Comparison of ENCODE assay signal across 8 cellular contexts in the genomic region with DNA sequence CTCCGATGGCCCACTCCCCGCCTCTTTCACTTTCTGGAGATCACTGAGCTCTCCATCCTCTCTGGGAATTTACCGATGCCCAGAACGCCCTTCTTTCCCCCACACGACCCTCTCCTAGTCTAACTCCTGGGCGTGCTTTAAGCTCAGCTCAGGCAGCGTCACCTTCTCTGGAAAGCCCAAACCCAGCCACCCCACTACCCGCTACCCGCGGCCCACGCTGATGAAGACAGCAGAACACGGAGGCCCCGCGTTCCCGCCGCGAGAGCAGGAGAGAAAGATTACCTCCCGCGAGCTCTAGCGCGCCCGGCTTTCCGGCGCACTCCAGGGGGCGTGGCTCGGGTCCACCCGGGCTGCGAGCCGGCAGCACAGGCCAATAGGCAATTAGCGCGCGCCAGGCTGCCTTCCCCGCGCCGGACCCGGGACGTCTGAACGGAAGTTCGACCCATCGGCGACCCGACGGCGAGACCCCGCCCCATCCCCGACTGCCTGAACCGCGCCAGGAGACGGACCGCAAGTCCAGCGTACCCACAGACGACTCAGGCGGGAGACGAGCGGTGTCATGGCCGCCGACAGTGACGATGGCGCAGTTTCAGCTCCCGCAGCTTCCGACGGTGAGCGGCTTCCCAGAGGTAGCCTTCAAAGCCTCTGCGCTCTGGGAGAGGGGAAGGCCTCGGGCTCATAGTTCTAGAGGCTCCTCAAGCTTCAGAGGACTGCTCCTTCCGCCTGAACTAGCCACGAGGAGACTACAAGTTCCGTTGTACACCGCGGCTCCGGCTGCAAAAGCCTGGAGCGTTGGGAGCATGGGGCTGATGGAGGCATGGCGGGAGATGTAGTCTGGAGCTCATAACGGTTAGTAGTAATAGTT. TPM values are rescaled to one million over a fixed set of nuclear protein-coding genes. Genes with fewer than 3 reads are reported as not detected.
DNase-seq lines count a peak whose midpoint lies in the region; ATAC-seq and TF ChIP-seq lines count a peak whose summit lies in the region.

TSS of gene MUTYH (minus strand) at position 747 of the 865 bp plus-strand sequence. CDS start 5,935 bp downstream, outside the sequence.
TSS of gene TOE1 (plus strand) at position 477 of the 865 bp plus-strand sequence. CDS start at position 560, 83 bp downstream.

- H3K9me2 ChIP-seq in PC-3 (replicated peaks; ENCODE audit: low read length) = no peaks in the 10 kb centered on the region

- no peaks in the 10 kb centered on the region for H3K27me3 ChIP-seq in PC-3 (ENCODE audit: low read length)
- H3K27me3 ChIP-seq in mononuclear cell (ENCODE audit: insufficient read depth, low read length) = no peaks in the 10 kb centered on the region

- H3K9me3 ChIP-seq in PC-3 (ENCODE audit: low read length) (no peaks in the 10 kb centered on the region), mononuclear cell (ENCODE audit: low read depth, low read length) (no peaks in the 10 kb centered on the region)

- H3K4me3 ChIP-seq in Jurkat, Clone E6-1 (ENCODE audit: low read length) = peak within 1 kb of the TSS; percentile 96
- H3K4me3 ChIP-seq in PC-3 (ENCODE audit: low read length) (peak within 1 kb of the TSS; percentile 83), mononuclear cell (ENCODE audit: low read length) (peak within 1 kb of the TSS; percentile 84)

- no peaks in the 10 kb centered on the region for H3F3A ChIP-seq in PC-3 (ENCODE audit: low read length, unreplicated experiment)

- H3K9ac ChIP-seq in PC-3 (ENCODE audit: low read length) = peak within 1 kb of the TSS; percentile 91

- H4K20me1 ChIP-seq in PC-3 (ENCODE audit: low read length) = 0 out of 2 replicates have a peak, but pooled peaks cover 3% of the 10 kb centered on the region

- H3K27ac ChIP-seq in PC-3 (ENCODE audit: low read length) (peak within 1 kb of the TSS; percentile 76), epithelial cell of prostate (peak within 1 kb of the TSS; percentile 88)

- H3K4me2 ChIP-seq in PC-3 (ENCODE audit: low read length) = peak within 1 kb of the TSS; percentile 91

- CTCF ChIA-PET in PC-3 (lab: Charles Lee) = interaction anchor here (0.7 to 2.2 kb wide), 3 partner anchors 22 to 325 kb away, joined by 3 to 18 read pairs (median 3); no protein-coding TSS in a partner anchor

- no TSS peak for BruUV-seq in PC-3 (replicated peaks; lab: Mats Ljungman, UMichigan)

- peaks cover 32% of the 10 kb centered on the region for H3K36me3 ChIP-seq in PC-3 (ENCODE audit: low read depth, low read length)

- peak; percentile 80 for ATAC-seq in GM21619 (IDR thresholded peaks at IDR 0.05; ENCODE audit: unreplicated experiment)
- ATAC-seq in PC-3 = peak; percentile 80

- H2AFZ ChIP-seq in PC-3 (ENCODE audit: low read length) = peak within 1 kb of the TSS; percentile 84

- TF ChIP-seq CTCF in PC-3 (conservative IDR thresholded peaks at IDR 0.05; ENCODE audit: low read depth, low read length) = no peak

- H3K4me1 ChIP-seq in PC-3 (ENCODE audit: insufficient read depth, low read length) = peaks cover 43% of the 10 kb centered on the region
- peaks cover 36% of the 10 kb centered on the region for H3K4me1 ChIP-seq in mononuclear cell (ENCODE audit: insufficient read depth, low read length)

- DNase-seq in DMS153 treated with DMSO at 0.1 percent for 48 hours (lab: John Stamatoyannopoulos, UW; ENCODE audit: unreplicated experiment) = peak; percentile 98
- peak; percentile 85 for DNase-seq in Jurkat, Clone E6-1 (ENCODE audit: low read depth, low spot score)
- DNase-seq in PC-3 = peak; percentile 93
- peak; percentile 98 for DNase-seq in activated T-cell treated with anti-CD3 and anti-CD28 coated beads for 48 hours (ENCODE audit: low read depth)
- no peak for DNase-seq in epithelial cell of prostate (ENCODE audit: low read depth, low spot score)
- peak; percentile 96 to 98 for DNase-seq in stimulated activated CD8-positive, alpha-beta memory T cell treated with anti-CD3 and anti-CD28 coated beads, Interleukin-2, amount 100 ng/mL, for 48 hours (ENCODE audit: low read depth in 2 of 2)

- intact Hi-C loops in PC-3 (cut with micrococcal nuclease) = loop anchor here (1.0 to 5.0 kb wide), 3 partner anchors 37 to 327 kb away; partner anchors contain the start of genes TESK2 and UROD

- peaks cover 45% of the 10 kb centered on the region for H3K79me2 ChIP-seq in PC-3 (ENCODE audit: low read length)

- POLR2A ChIA-PET in PC-3 (lab: Charles Lee; ENCODE audit: unreplicated experiment) = interaction anchor here (0.5 to 1.3 kb wide), 8 partner anchors 12 to 609 kb away, joined by 3 to 85 read pairs (median 4); partner anchors contain the start of genes CCDC163, MMACHC and TESK2

RNA-seq across cellular contexts. Expression of gene MUTYH, which starts in this region (rescaled TPM):
- 45.8 TPM for polyA plus RNA-seq in Jurkat, Clone E6-1 (2012; ENCODE audit: insufficient read depth, insufficient read length)
- total RNA-seq in PC-3 (2014; rRNA removed) (21.4 and 22.8 TPM in 2 replicates), mononuclear cell (16.4 TPM)

RNA-seq across cellular contexts. Expression of gene TOE1, which starts in this region (rescaled TPM):
- polyA plus RNA-seq in Jurkat, Clone E6-1 (2012; ENCODE audit: insufficient read depth, insufficient read length) = 24.2 TPM
- 18.2 and 19.5 TPM in 2 replicates for total RNA-seq in PC-3 (2014; rRNA removed)
- total RNA-seq in mononuclear cell = 28.2 TPM
